1 cellular context compared by ENCODE assay signal in genomic region chr14:53032838-53033390, GRCh38.
TF ChIP-seq lines count a peak whose summit lies in the region.

No MANE protein-coding gene starts in this region.

TF ChIP-seq in HCT116, 20 proteins besides CTCF, POLR2A, EP300 and RAD21 (continued from another document):
- TF ChIP-seq TCF7L2 (IDR thresholded peaks at IDR 0.05; ENCODE audit: borderline replicate concordance, extremely low read depth, insufficient read depth, insufficient read length) (no peak), YY1 (IDR thresholded peaks at IDR 0.05; ENCODE audit: extremely low read depth, insufficient replicate concordance, low read depth, low read length) (no peak), POLR2AphosphoS5 (IDR thresholded peaks at IDR 0.05; ENCODE audit: low read depth, low read length) (no peak), SIN3A (IDR thresholded peaks at IDR 0.05; ENCODE audit: low read depth) (no peak), CBX3 (IDR thresholded peaks at IDR 0.05; ENCODE audit: low read depth) (no peak), ZFX (IDR thresholded peaks at IDR 0.05) (no peak), CEBPB (IDR thresholded peaks at IDR 0.05; ENCODE audit: low read depth) (no peak)
